23 cellular contexts compared by ENCODE assay signal in genomic region chr10:2623675-2624274, GRCh38.
"Had no signal": no experiment of that assay in that cellular context is flagged by ENCODE, and none has a peak within 500 bp of the region (broad histone marks: within the 10 kb centered on the region; RNA-seq: fewer than 3 reads in every experiment).

No MANE protein-coding gene starts in this region.

- H3K36me3 ChIP-seq: heart left ventricle, left ventricle myocardium inferior, pancreas, right lobe of liver, tibial nerve, uterus had no signal

- H3K36me3 Mint-ChIP-seq: memory B cell; naive B cell; natural killer cell; stimulated activated naive B cell treated with anti-CD40 and anti-IgM and Interleukin-4, amounts not matched to agents 10 μg/mL and 1 μg/mL and 100 μg/mL, for 72 hours; type B pancreatic cell had no signal

- H3K4me3 ChIP-seq: heart left ventricle, left ventricle myocardium inferior, pancreas, psoas muscle, right lobe of liver, smooth muscle cell, tibial nerve, uterus had no signal

- H3K27ac Mint-ChIP-seq: memory B cell; naive B cell; natural killer cell; nephron progenitor cell; stimulated activated naive B cell treated with anti-CD40 and anti-IgM and Interleukin-4, amounts not matched to agents 10 μg/mL and 1 μg/mL and 100 μg/mL, for 72 hours; stimulated activated naive CD8-positive, alpha-beta T cell treated with anti-CD3 and anti-CD28 coated beads, Interleukin-15, Interleukin-2, amounts not matched to agents 100 ng/mL and 50 ng/mL, for 24 hours; type B pancreatic cell had no signal

- H3K4me1 ChIP-seq: heart left ventricle, left ventricle myocardium inferior, pancreas, psoas muscle, right lobe of liver, tibial nerve, uterus had no signal

- H3K27me3 ChIP-seq: pancreas, right lobe of liver, tibial nerve, uterus had no signal

- H3K27ac ChIP-seq: heart left ventricle, left ventricle myocardium inferior, pancreas, psoas muscle, right lobe of liver, tibial nerve, uterus had no signal

- DNase-seq: heart left ventricle; hypothalamus; islet precursor cell; left ventricle myocardium inferior; naive B cell; natural killer cell; nephron progenitor cell; nucleus accumbens; psoas muscle; right lobe of liver; stimulated activated CD4-positive, alpha-beta T cell treated with anti-CD3 and anti-CD28 coated beads, Interleukin-1b, Interleukin-23, amount 100 ng/mL, for 48 hours; stimulated activated CD4-positive, alpha-beta T cell treated with anti-CD3 and anti-CD28 coated beads, Interleukin-2, amount 100 ng/mL, for 48 hours; stimulated activated CD4-positive, alpha-beta T cell treated with anti-CD3 and anti-CD28 coated beads, Interleukin-4, amount 100 ng/mL, for 4 hours; stimulated activated CD8-positive, alpha-beta memory T cell treated with anti-CD3 and anti-CD28 coated beads, Interleukin-4, amount 100 ng/mL, for 48 hours; stimulated activated naive B cell treated with anti-CD40 and anti-IgM and Interleukin-4, amounts not matched to agents 10 μg/mL and 1 μg/mL and 100 μg/mL, for 72 hours; substantia nigra; uterus had no signal

- H3K4me1 Mint-ChIP-seq: naive B cell; natural killer cell; nephron progenitor cell; stimulated activated naive B cell treated with anti-CD40 and anti-IgM and Interleukin-4, amounts not matched to agents 10 μg/mL and 1 μg/mL and 100 μg/mL, for 72 hours had no signal

- H3K4me2 ChIP-seq: smooth muscle cell had no signal

- H3K9me3 Mint-ChIP-seq: memory B cell; naive B cell; natural killer cell; nephron progenitor cell; stimulated activated naive B cell treated with anti-CD40 and anti-IgM and Interleukin-4, amounts not matched to agents 10 μg/mL and 1 μg/mL and 100 μg/mL, for 72 hours; stimulated activated naive CD8-positive, alpha-beta T cell treated with anti-CD3 and anti-CD28 coated beads, Interleukin-15, Interleukin-2, amounts not matched to agents 100 ng/mL and 50 ng/mL, for 24 hours; type B pancreatic cell had no signal

- H3K9me3 ChIP-seq: heart left ventricle, left ventricle myocardium inferior, pancreas, psoas muscle, right lobe of liver, uterus had no signal

- H3K4me3 Mint-ChIP-seq: memory B cell; naive B cell; natural killer cell; nephron progenitor cell; stimulated activated naive B cell treated with anti-CD40 and anti-IgM and Interleukin-4, amounts not matched to agents 10 μg/mL and 1 μg/mL and 100 μg/mL, for 72 hours; stimulated activated naive CD8-positive, alpha-beta T cell treated with anti-CD3 and anti-CD28 coated beads, Interleukin-15, Interleukin-2, amounts not matched to agents 100 ng/mL and 50 ng/mL, for 24 hours; type B pancreatic cell had no signal
